ENCODE assay signal across 23 cellular contexts in genomic region chr4:146975535-146975934, GRCh38. TPM values are rescaled to one million over a fixed set of nuclear protein-coding genes. Genes with fewer than 3 reads are reported as not detected.
DNase-seq lines count a peak whose midpoint lies in the region; FAIRE-seq and TF ChIP-seq lines count a peak whose summit lies in the region.
"Had no signal": no experiment of that assay in that cellular context is flagged by ENCODE, and none has a peak within 500 bp of the region (broad histone marks: within the 10 kb centered on the region; RNA-seq: fewer than 3 reads in every experiment).

No MANE protein-coding gene starts in this region.

- no peak for FAIRE-seq in urothelium cell line (lab: Jason Lieb, UNC)
- FAIRE-seq: kidney had no signal

- H3K27me3 Mint-ChIP-seq in endothelial cell (ENCODE audit: unreplicated experiment) = no peaks in the 10 kb centered on the region
- H3K27me3 Mint-ChIP-seq: activated naive CD4-positive, alpha-beta T cell treated with anti-CD3 and anti-CD28 coated beads, Interleukin-2, amount 10 ng/mL, durations not matched to agents 7 days and 5 days had no signal

- H3K4me1 Mint-ChIP-seq in endothelial cell (ENCODE audit: unreplicated experiment) = peaks cover 35% of the 10 kb centered on the region
- H3K4me1 Mint-ChIP-seq: activated naive CD4-positive, alpha-beta T cell treated with anti-CD3 and anti-CD28 coated beads, Interleukin-2, amount 10 ng/mL, durations not matched to agents 7 days and 5 days; IgD-negative memory B cell had no signal

- no peak overlapping the region for H3K4me3 Mint-ChIP-seq in endothelial cell (ENCODE audit: unreplicated experiment)
- H3K4me3 Mint-ChIP-seq: activated naive CD4-positive, alpha-beta T cell treated with anti-CD3 and anti-CD28 coated beads, Interleukin-2, amount 10 ng/mL, durations not matched to agents 7 days and 5 days; CD4-positive, alpha-beta T cell; endodermal cell; IgD-negative memory B cell; naive thymus-derived CD8-positive, alpha-beta T cell had no signal

- no peaks in the 10 kb centered on the region for H3K36me3 Mint-ChIP-seq in endothelial cell (ENCODE audit: low read depth, unreplicated experiment)
- H3K36me3 Mint-ChIP-seq: activated naive CD4-positive, alpha-beta T cell treated with anti-CD3 and anti-CD28 coated beads, Interleukin-2, amount 10 ng/mL, durations not matched to agents 7 days and 5 days; IgD-negative memory B cell; naive thymus-derived CD8-positive, alpha-beta T cell had no signal

- no peaks in the 10 kb centered on the region for H3K9me3 Mint-ChIP-seq in endothelial cell (ENCODE audit: unreplicated experiment)
- H3K9me3 Mint-ChIP-seq: activated naive CD4-positive, alpha-beta T cell treated with anti-CD3 and anti-CD28 coated beads, Interleukin-2, amount 10 ng/mL, durations not matched to agents 7 days and 5 days; CD4-positive, alpha-beta T cell; endodermal cell; IgD-negative memory B cell; naive thymus-derived CD8-positive, alpha-beta T cell had no signal

- H3K9me3 ChIP-seq in MG63 = no peaks in the 10 kb centered on the region
- H3K9me3 ChIP-seq: ascending aorta, vagina had no signal

- peak overlapping the region; percentile 54 for H3K27ac Mint-ChIP-seq in endothelial cell (ENCODE audit: unreplicated experiment)
- H3K27ac Mint-ChIP-seq: activated naive CD4-positive, alpha-beta T cell treated with anti-CD3 and anti-CD28 coated beads, Interleukin-2, amount 10 ng/mL, durations not matched to agents 7 days and 5 days; CD4-positive, alpha-beta T cell; endodermal cell; IgD-negative memory B cell; naive thymus-derived CD8-positive, alpha-beta T cell had no signal

- H3K36me3 ChIP-seq in MG63 = no peaks in the 10 kb centered on the region
- H3K36me3 ChIP-seq: ascending aorta, vagina had no signal

- peak; percentile 27 for DNase-seq in DMS 273 treated with DMSO at 0.1 percent for 48 hours (lab: John Stamatoyannopoulos, UW)
- peak; percentile 92 for DNase-seq in LNCaP clone FGC (ENCODE audit: low read depth)
- DNase-seq in NCI-H526 treated with DMSO at 0.1 percent for 48 hours (lab: John Stamatoyannopoulos, UW) = peak; percentile 5
- peak; percentile 47 for DNase-seq in endothelial cell (ENCODE audit: low spot score)
- no peak for DNase-seq in urothelium cell line (ENCODE audit: low spot score)
- DNase-seq in MG63 = no peak
- no peak for DNase-seq in NCI-H2107 treated with DMSO at 0.1 percent for 48 hours (lab: John Stamatoyannopoulos, UW; ENCODE audit: unreplicated experiment)
- no peak for DNase-seq in NCI-H1092 (lab: John Stamatoyannopoulos, UW)
- DNase-seq: activated CD4-positive, alpha-beta T cell treated with anti-CD3 and anti-CD28 coated beads, Interleukin-2, amount 50 U/mL, for 4 hours; activated naive CD4-positive, alpha-beta T cell treated with anti-CD3 and anti-CD28 coated beads, Interleukin-2, amount 10 ng/mL, durations not matched to agents 7 days and 5 days; activated T-cell treated with anti-CD3 and anti-CD28 coated beads, Interleukin-2, amount 50 U/mL, for 1 hour; CD4-positive, alpha-beta T cell; endodermal cell; H7; hippocampal formation; kidney; naive thymus-derived CD8-positive, alpha-beta T cell; NCI-H1436 treated with DMSO at 0.1 percent for 48 hours had no signal

- H3K4me3 ChIP-seq in LNCaP clone FGC (ENCODE audit: low read depth, low read length) = no peak overlapping the region
- no peak overlapping the region for H3K4me3 ChIP-seq in MG63
- H3K4me3 ChIP-seq: ascending aorta, vagina had no signal

- no peaks in the 10 kb centered on the region for H3K27me3 ChIP-seq in MG63
- H3K27me3 ChIP-seq: ascending aorta, vagina had no signal

- TF ChIP-seq CTCF in LNCaP clone FGC (IDR thresholded peaks at IDR 0.05; ENCODE audit: control insufficient read depth, extremely low read depth, insufficient read depth) (no peak), endothelial cell (IDR thresholded peaks at IDR 0.05; ENCODE audit: unreplicated experiment) (no peak)

RNA-seq across cellular contexts. Expression of gene TTC29, which starts 29.9 kb away (rescaled TPM):
- total RNA-seq in endothelial cell (ENCODE audit: unreplicated experiment) = 52.7 TPM
- total RNA-seq in MG63 (2014; rRNA removed; shearing (Covaris generic); ENCODE audit: low replicate concordance) = not detected in 2 replicates
- total RNA-seq: ascending aorta; CD4-positive, alpha-beta T cell; H7; naive thymus-derived CD8-positive, alpha-beta T cell; NCI-H460; posterior vena cava; vagina had no signal

Comparison
In these comparisons a context has a peak if more than half of its experiments do, and no peak if none do; other contexts are left out.
1. DNase-seq: peak in DMS 273 treated with DMSO at 0.1 percent for 48 hours (single experiment), LNCaP clone FGC (single experiment), NCI-H526 treated with DMSO at 0.1 percent for 48 hours (single experiment) and endothelial cell (single experiment); none in urothelium cell line (single experiment), MG63 (single experiment), NCI-H2107 treated with DMSO at 0.1 percent for 48 hours (single experiment) and NCI-H1092 (single experiment).
2. RNA of gene TTC29, which starts 29.9 kb away (total RNA-seq): 52.7 TPM in endothelial cell (single experiment); not detected in MG63; every median in the first group is over 10 times any median in the second.